Comparison of ENCODE assay signal across 10 cellular contexts in the genomic region with DNA sequence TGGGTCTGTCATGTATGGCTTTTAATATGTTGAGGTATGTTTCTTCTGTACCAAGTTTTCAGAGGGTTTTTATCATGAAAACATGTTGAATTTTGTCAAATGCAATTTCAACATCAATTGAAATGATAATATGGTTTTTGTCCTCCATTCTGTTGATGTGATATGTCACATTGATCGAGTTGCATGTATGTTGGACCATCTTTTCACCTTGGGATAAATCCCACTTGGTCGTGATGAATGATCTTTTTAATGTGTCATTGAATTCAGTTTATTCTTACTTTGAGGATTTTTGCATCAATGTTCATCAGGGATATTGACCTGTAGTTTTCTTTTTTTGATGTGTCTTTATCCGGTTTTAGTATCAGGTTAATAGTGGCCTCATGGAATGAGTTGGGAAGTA.
"Had no signal": no experiment of that assay in that cellular context is flagged by ENCODE, and none has a peak within 500 bp of the region (broad histone marks: within the 10 kb centered on the region; RNA-seq: fewer than 3 reads in every experiment).

No MANE protein-coding gene starts in this region.

- FAIRE-seq: H1, H54, HepG2 had no signal

- H3K4me3 ChIP-seq: GM23338 had no signal

- H3K27ac ChIP-seq: HL-60, KMS-11 had no signal

- ATAC-seq: GM23338, HepG2 had no signal

- DNase-seq: H9, HCEC 1CT, HFFc6, KBM-7 had no signal
